Comparison of ENCODE assay signal across 1 cellular context in genomic region chr6:89353118-89353556, GRCh38.
TF ChIP-seq lines count a peak whose summit lies in the region.

No MANE protein-coding gene starts in this region.

TF ChIP-seq in H1, 55 proteins besides CTCF, POLR2A, EP300 and RAD21:
- TF ChIP-seq RFX5 (IDR thresholded peaks at IDR 0.05; ENCODE audit: borderline replicate concordance, low read depth, low read length) (no peak), KDM1A (IDR thresholded peaks at IDR 0.05; ENCODE audit: borderline replicate concordance, low read length) (peak; percentile 85)
